Comparison of ENCODE assay signal across 1 cellular context in the genomic region with DNA sequence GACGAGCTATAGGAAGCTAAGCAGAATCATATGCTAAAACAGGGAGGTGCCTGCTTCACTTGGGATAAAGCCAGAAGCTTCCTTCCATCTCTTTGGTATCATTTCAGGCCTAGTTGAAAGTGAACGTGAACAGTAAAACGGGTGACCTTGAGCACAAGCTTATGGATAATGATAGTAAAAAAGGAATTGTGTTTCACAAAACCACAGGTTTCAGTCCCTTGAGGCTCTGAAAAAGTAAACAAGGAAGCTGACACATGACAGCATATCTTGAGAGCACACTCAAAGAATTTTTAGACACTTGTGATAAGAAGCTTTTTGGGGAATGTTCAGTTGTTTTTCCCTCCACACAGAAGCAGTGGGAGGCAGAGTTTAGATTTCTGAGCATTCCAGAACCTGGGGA.
TF ChIP-seq lines count a peak whose summit lies in the region.

No MANE protein-coding gene starts in this region.

TF ChIP-seq in K562, 482 proteins besides CTCF, POLR2A, EP300 and RAD21 (continued from another document and continues in another):
- TF ChIP-seq RNF2 (IDR thresholded peaks at IDR 0.05) (no peak), BHLHE40 (IDR thresholded peaks at IDR 0.05; ENCODE audit: low read length) (peak; percentile 73), CTBP1 (IDR thresholded peaks at IDR 0.05; ENCODE audit: borderline replicate concordance) (peak; percentile 85), POLR3G (IDR thresholded peaks at IDR 0.05; ENCODE audit: extremely low read depth, insufficient read length, insufficient replicate concordance) (no peak), ZNF76 (CRISPR knock-in tag; IDR thresholded peaks at IDR 0.05; ENCODE audit: borderline replicate concordance) (no peak), YBX1 (IDR thresholded peaks at IDR 0.05) (no peak), NCOA1 (IDR thresholded peaks at IDR 0.05; ENCODE audit: low read depth) (0 out of 2 replicates have a peak, but pooled peaks have one; percentile 17), TBL1XR1 (IDR thresholded peaks at IDR 0.05; ENCODE audit: low read length in 2 of 2) (peak in 1 of 2 experiments; percentile 60; a peak in 1 of 4 replicates), ZC3H4 (CRISPR knock-in tag; IDR thresholded peaks at IDR 0.05; ENCODE audit: borderline replicate concordance) (no peak), RUNX1 (IDR thresholded peaks at IDR 0.05; ENCODE audit: low read depth) (no peak), ZNF436 (CRISPR knock-in tag; IDR thresholded peaks at IDR 0.05) (no peak), ZNF217 (CRISPR knock-in tag; IDR thresholded peaks at IDR 0.05) (no peak), OTX1 (CRISPR knock-in tag; IDR thresholded peaks at IDR 0.05) (no peak), RHOXF2B (CRISPR knock-in tag; conservative IDR thresholded peaks at IDR 0.05) (no peak), ZNF589 (CRISPR knock-in tag; IDR thresholded peaks at IDR 0.05; ENCODE audit: low read depth) (no peak), PPARD (CRISPR knock-in tag; IDR thresholded peaks at IDR 0.05) (no peak), MCM5 (IDR thresholded peaks at IDR 0.05; ENCODE audit: low read depth) (no peak)
- TF ChIP-seq, protein P1, sequence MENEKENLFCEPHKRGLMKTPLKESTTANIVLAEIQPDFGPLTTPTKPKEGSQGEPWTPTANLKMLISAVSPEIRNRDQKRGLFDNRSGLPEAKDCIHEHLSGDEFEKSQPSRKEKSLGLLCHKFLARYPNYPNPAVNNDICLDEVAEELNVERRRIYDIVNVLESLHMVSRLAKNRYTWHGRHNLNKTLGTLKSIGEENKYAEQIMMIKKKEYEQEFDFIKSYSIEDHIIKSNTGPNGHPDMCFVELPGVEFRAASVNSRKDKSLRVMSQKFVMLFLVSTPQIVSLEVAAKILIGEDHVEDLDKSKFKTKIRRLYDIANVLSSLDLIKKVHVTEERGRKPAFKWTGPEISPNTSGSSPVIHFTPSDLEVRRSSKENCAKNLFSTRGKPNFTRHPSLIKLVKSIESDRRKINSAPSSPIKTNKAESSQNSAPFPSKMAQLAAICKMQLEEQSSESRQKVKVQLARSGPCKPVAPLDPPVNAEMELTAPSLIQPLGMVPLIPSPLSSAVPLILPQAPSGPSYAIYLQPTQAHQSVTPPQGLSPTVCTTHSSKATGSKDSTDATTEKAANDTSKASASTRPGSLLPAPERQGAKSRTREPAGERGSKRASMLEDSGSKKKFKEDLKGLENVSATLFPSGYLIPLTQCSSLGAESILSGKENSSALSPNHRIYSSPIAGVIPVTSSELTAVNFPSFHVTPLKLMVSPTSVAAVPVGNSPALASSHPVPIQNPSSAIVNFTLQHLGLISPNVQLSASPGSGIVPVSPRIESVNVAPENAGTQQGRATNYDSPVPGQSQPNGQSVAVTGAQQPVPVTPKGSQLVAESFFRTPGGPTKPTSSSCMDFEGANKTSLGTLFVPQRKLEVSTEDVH (IDR thresholded peaks at IDR 0.05; ENCODE audit: low read depth, partially characterized antibody) = no peak
- TF ChIP-seq, protein P2, sequence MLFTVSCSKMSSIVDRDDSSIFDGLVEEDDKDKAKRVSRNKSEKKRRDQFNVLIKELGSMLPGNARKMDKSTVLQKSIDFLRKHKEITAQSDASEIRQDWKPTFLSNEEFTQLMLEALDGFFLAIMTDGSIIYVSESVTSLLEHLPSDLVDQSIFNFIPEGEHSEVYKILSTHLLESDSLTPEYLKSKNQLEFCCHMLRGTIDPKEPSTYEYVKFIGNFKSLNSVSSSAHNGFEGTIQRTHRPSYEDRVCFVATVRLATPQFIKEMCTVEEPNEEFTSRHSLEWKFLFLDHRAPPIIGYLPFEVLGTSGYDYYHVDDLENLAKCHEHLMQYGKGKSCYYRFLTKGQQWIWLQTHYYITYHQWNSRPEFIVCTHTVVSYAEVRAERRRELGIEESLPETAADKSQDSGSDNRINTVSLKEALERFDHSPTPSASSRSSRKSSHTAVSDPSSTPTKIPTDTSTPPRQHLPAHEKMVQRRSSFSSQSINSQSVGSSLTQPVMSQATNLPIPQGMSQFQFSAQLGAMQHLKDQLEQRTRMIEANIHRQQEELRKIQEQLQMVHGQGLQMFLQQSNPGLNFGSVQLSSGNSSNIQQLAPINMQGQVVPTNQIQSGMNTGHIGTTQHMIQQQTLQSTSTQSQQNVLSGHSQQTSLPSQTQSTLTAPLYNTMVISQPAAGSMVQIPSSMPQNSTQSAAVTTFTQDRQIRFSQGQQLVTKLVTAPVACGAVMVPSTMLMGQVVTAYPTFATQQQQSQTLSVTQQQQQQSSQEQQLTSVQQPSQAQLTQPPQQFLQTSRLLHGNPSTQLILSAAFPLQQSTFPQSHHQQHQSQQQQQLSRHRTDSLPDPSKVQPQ (CRISPR knock-in tag; IDR thresholded peaks at IDR 0.05; ENCODE audit: borderline replicate concordance) = no peak
- TF ChIP-seq, protein P3, sequence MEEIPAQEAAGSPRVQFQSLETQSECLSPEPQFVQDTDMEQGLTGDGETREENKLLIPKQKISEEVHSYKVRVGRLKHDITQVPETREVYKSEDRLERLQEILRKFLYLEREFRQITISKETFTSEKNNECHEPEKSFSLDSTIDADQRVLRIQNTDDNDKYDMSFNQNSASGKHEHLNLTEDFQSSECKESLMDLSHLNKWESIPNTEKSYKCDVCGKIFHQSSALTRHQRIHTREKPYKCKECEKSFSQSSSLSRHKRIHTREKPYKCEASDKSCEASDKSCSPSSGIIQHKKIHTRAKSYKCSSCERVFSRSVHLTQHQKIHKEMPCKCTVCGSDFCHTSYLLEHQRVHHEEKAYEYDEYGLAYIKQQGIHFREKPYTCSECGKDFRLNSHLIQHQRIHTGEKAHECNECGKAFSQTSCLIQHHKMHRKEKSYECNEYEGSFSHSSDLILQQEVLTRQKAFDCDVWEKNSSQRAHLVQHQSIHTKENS (CRISPR knock-in tag; IDR thresholded peaks at IDR 0.05) = no peak
- TF ChIP-seq, protein P4, sequence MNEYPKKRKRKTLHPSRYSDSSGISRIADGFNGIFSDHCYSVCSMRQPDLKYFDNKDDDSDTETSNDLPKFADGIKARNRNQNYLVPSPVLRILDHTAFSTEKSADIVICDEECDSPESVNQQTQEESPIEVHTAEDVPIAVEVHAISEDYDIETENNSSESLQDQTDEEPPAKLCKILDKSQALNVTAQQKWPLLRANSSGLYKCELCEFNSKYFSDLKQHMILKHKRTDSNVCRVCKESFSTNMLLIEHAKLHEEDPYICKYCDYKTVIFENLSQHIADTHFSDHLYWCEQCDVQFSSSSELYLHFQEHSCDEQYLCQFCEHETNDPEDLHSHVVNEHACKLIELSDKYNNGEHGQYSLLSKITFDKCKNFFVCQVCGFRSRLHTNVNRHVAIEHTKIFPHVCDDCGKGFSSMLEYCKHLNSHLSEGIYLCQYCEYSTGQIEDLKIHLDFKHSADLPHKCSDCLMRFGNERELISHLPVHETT (CRISPR knock-in tag; conservative IDR thresholded peaks at IDR 0.05 in 1 of 2, IDR thresholded peaks at IDR 0.05 in 1 of 2) = no peak
- TF ChIP-seq, protein P5, sequence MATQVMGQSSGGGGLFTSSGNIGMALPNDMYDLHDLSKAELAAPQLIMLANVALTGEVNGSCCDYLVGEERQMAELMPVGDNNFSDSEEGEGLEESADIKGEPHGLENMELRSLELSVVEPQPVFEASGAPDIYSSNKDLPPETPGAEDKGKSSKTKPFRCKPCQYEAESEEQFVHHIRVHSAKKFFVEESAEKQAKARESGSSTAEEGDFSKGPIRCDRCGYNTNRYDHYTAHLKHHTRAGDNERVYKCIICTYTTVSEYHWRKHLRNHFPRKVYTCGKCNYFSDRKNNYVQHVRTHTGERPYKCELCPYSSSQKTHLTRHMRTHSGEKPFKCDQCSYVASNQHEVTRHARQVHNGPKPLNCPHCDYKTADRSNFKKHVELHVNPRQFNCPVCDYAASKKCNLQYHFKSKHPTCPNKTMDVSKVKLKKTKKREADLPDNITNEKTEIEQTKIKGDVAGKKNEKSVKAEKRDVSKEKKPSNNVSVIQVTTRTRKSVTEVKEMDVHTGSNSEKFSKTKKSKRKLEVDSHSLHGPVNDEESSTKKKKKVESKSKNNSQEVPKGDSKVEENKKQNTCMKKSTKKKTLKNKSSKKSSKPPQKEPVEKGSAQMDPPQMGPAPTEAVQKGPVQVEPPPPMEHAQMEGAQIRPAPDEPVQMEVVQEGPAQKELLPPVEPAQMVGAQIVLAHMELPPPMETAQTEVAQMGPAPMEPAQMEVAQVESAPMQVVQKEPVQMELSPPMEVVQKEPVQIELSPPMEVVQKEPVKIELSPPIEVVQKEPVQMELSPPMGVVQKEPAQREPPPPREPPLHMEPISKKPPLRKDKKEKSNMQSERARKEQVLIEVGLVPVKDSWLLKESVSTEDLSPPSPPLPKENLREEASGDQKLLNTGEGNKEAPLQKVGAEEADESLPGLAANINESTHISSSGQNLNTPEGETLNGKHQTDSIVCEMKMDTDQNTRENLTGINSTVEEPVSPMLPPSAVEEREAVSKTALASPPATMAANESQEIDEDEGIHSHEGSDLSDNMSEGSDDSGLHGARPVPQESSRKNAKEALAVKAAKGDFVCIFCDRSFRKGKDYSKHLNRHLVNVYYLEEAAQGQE (CRISPR knock-in tag; IDR thresholded peaks at IDR 0.05; ENCODE audit: low read depth) = no peak
- TF ChIP-seq, protein P6, sequence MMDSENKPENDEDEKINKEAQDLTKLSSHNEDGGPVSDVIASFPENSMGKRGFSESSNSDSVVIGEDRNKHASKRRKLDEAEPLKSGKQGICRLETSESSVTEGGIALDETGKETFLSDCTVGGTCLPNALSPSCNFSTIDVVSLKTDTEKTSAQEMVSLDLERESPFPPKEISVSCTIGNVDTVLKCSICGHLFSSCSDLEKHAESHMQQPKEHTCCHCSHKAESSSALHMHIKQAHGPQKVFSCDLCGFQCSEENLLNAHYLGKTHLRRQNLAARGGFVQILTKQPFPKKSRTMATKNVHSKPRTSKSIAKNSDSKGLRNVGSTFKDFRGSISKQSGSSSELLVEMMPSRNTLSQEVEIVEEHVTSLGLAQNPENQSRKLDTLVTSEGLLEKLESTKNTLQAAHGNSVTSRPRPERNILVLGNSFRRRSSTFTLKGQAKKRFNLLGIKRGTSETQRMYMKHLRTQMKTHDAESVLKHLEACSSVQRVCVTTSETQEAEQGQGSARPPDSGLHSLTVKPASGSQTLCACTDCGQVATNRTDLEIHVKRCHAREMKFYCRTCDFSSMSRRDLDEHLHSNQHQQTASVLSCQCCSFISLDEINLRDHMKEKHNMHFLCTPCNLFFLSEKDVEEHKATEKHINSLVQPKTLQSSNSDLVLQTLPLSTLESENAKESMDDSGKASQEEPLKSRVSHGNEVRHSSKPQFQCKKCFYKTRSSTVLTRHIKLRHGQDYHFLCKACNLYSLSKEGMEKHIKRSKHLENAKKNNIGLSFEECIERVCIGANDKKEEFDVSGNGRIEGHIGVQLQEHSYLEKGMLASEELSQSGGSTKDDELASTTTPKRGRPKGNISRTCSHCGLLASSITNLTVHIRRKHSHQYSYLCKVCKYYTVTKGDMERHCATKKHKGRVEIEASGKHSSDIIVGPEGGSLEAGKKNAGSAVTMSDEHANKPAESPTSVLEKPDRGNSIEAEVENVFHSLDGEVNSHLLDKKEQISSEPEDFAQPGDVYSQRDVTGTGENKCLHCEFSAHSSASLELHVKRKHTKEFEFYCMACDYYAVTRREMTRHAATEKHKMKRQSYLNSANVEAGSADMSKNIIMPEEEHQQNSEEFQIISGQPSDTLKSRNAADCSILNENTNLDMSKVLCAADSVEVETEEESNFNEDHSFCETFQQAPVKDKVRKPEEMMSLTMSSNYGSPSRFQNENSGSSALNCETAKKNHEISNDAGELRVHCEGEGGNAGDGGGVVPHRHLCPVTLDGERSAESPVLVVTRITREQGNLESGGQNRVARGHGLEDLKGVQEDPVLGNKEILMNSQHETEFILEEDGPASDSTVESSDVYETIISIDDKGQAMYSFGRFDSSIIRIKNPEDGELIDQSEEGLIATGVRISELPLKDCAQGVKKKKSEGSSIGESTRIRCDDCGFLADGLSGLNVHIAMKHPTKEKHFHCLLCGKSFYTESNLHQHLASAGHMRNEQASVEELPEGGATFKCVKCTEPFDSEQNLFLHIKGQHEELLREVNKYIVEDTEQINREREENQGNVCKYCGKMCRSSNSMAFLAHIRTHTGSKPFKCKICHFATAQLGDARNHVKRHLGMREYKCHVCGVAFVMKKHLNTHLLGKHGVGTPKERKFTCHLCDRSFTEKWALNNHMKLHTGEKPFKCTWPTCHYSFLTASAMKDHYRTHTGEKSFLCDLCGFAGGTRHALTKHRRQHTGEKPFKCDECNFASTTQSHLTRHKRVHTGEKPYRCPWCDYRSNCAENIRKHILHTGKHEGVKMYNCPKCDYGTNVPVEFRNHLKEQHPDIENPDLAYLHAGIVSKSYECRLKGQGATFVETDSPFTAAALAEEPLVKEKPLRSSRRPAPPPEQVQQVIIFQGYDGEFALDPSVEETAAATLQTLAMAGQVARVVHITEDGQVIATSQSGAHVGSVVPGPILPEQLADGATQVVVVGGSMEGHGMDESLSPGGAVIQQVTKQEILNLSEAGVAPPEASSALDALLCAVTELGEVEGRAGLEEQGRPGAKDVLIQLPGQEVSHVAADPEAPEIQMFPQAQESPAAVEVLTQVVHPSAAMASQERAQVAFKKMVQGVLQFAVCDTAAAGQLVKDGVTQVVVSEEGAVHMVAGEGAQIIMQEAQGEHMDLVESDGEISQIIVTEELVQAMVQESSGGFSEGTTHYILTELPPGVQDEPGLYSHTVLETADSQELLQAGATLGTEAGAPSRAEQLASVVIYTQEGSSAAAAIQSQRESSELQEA (IDR thresholded peaks at IDR 0.05; ENCODE audit: low read depth) = no peak
- TF ChIP-seq, protein P7, sequence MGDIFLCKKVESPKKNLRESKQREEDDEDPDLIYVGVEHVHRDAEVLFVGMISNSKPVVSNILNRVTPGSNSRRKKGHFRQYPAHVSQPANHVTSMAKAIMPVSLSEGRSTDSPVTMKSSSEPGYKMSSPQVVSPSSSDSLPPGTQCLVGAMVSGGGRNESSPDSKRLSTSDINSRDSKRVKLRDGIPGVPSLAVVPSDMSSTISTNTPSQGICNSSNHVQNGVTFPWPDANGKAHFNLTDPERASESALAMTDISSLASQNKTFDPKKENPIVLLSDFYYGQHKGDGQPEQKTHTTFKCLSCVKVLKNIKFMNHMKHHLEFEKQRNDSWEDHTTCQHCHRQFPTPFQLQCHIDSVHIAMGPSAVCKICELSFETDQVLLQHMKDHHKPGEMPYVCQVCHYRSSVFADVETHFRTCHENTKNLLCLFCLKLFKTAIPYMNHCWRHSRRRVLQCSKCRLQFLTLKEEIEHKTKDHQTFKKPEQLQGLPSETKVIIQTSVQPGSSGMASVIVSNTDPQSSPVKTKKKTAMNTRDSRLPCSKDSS (IDR thresholded peaks at IDR 0.05; ENCODE audit: low read depth, partially characterized antibody) = no peak
- TF ChIP-seq, protein P8, sequence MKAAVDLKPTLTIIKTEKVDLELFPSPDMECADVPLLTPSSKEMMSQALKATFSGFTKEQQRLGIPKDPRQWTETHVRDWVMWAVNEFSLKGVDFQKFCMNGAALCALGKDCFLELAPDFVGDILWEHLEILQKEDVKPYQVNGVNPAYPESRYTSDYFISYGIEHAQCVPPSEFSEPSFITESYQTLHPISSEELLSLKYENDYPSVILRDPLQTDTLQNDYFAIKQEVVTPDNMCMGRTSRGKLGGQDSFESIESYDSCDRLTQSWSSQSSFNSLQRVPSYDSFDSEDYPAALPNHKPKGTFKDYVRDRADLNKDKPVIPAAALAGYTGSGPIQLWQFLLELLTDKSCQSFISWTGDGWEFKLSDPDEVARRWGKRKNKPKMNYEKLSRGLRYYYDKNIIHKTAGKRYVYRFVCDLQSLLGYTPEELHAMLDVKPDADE (conservative IDR thresholded peaks at IDR 0.05; ENCODE audit: control insufficient read depth, low read depth, low read length) = no peak
